In genomic region chr2:227163445-227163997, GRCh38 we compare ENCODE assay signal across 9 cellular contexts. TPM values are rescaled to one million over a fixed set of nuclear protein-coding genes. Genes with fewer than 3 reads are reported as not detected.
DNase-seq lines count a peak whose midpoint lies in the region; ATAC-seq, FAIRE-seq and TF ChIP-seq lines count a peak whose summit lies in the region.
"Had no signal": no experiment of that assay in that cellular context is flagged by ENCODE, and none has a peak within 500 bp of the region (broad histone marks: within the 10 kb centered on the region; RNA-seq: fewer than 3 reads in every experiment).

No MANE protein-coding gene starts in this region.

- H3K9ac ChIP-seq in astrocyte (ENCODE audit: low read length): no peak overlapping the region

- ATAC-seq in GM19351 (IDR thresholded peaks at IDR 0.05; ENCODE audit: unreplicated experiment): peak; percentile 73
- peak; percentile 76 for ATAC-seq in HG03196 (IDR thresholded peaks at IDR 0.05; ENCODE audit: unreplicated experiment)

- peaks cover 2% of the 10 kb centered on the region for H3K4me1 Mint-ChIP-seq in astrocyte (ENCODE audit: low read depth, unreplicated experiment)
- peaks cover 3% of the 10 kb centered on the region for H3K4me1 Mint-ChIP-seq in type B pancreatic cell (ENCODE audit: unreplicated experiment)

- H3K36me3 ChIP-seq in astrocyte (ENCODE audit: insufficient read depth, low read length): no peaks in the 10 kb centered on the region

- no peak for FAIRE-seq in astrocyte (lab: Jason Lieb, UNC)

- peak overlapping the region; percentile 77 for H3K4me3 Mint-ChIP-seq in astrocyte (ENCODE audit: unreplicated experiment)
- peak overlapping the region; percentile 82 for H3K4me3 Mint-ChIP-seq in type B pancreatic cell

- peaks cover 11% of the 10 kb centered on the region for H3K9me3 Mint-ChIP-seq in astrocyte (ENCODE audit: unreplicated experiment)
- peaks cover 4% of the 10 kb centered on the region for H3K9me3 Mint-ChIP-seq in type B pancreatic cell

- H3K27me3 ChIP-seq in astrocyte (ENCODE audit: insufficient read depth, low read length): peaks cover 17% of the 10 kb centered on the region

- no peaks in the 10 kb centered on the region for H4K20me1 ChIP-seq in astrocyte (ENCODE audit: insufficient read depth, low read length)

- H3K36me3 Mint-ChIP-seq in astrocyte (ENCODE audit: low read depth, unreplicated experiment) (peaks cover 2% of the 10 kb centered on the region), type B pancreatic cell (no peaks in the 10 kb centered on the region)

- H3K4me1 ChIP-seq in astrocyte (ENCODE audit: insufficient read depth, low read length): peaks cover 5% of the 10 kb centered on the region

- H3K4me3 ChIP-seq in astrocyte (ENCODE audit: insufficient read depth, low read depth, low read length): peak overlapping the region; percentile 53

- H2AFZ ChIP-seq in astrocyte (ENCODE audit: low read depth, low read length): peak overlapping the region; percentile 67

- H3K27ac ChIP-seq in astrocyte (ENCODE audit: low read depth, low read length): no peak overlapping the region

- no peaks in the 10 kb centered on the region for H3K9me3 ChIP-seq in astrocyte (ENCODE audit: insufficient read depth, low read depth, low read length)

- H3K27ac Mint-ChIP-seq in astrocyte (ENCODE audit: unreplicated experiment): no peak overlapping the region
- no peak overlapping the region for H3K27ac Mint-ChIP-seq in type B pancreatic cell

- H3K27me3 Mint-ChIP-seq in astrocyte (ENCODE audit: low read depth, unreplicated experiment) (peaks cover 63% of the 10 kb centered on the region), type B pancreatic cell (peaks cover 91% of the 10 kb centered on the region)

- H3K79me2 ChIP-seq in astrocyte (ENCODE audit: insufficient read depth, low read length): no peaks in the 10 kb centered on the region

- peak overlapping the region; percentile 86 for H3K4me2 ChIP-seq in astrocyte (ENCODE audit: low read length)

- DNase-seq in D341Med (ENCODE audit: low spot score) (peak; percentile 14), astrocyte (ENCODE audit: low read depth) (no peak), kidney tubule cell (ENCODE audit: low spot score) (peak; percentile 60), type B pancreatic cell (ENCODE audit: extremely low spot score, unreplicated experiment) (no peak), DMS79 (lab: John Stamatoyannopoulos, UW) (no peak), DMS153 treated with DMSO at 0.1 percent for 48 hours (lab: John Stamatoyannopoulos, UW; ENCODE audit: unreplicated experiment) (no peak)

- no peak for TF ChIP-seq CTCF in astrocyte (IDR thresholded peaks at IDR 0.05; ENCODE audit: insufficient read depth, low read depth, low read length)
- TF ChIP-seq CTCF in type B pancreatic cell (conservative IDR thresholded peaks at IDR 0.05): no peak

RNA-seq across cellular contexts. Expression of gene COL4A4, which starts 0.5 kb away (rescaled TPM):
- total RNA-seq in astrocyte: 0.36 and 0.62 TPM in 2 replicates
- total RNA-seq in type B pancreatic cell (ENCODE audit: low replicate concordance): 1.1 and 1.9 TPM in 2 replicates

RNA-seq across cellular contexts. Expression of gene COL4A3, which starts 0.9 kb away (rescaled TPM):
- total RNA-seq in astrocyte: 0.02 TPM in 1 of 2 replicates, not detected in the other
- total RNA-seq in type B pancreatic cell (ENCODE audit: low replicate concordance): 0.19 and 0.48 TPM in 2 replicates
- total RNA-seq: T-helper 2 cell treated with Interferon-gamma antibody and Interleukin-4, amounts not matched to agents 100 ng/mL and 5 ng/mL, for 36 hours had no signal

Comparison
In these comparisons a context has a peak if more than half of its experiments do, and no peak if none do; other contexts are left out.
1. DNase-seq: peak in D341Med (single experiment) and kidney tubule cell (single experiment); none in astrocyte (single experiment), type B pancreatic cell (single experiment), DMS79 (single experiment) and DMS153 treated with DMSO at 0.1 percent for 48 hours (single experiment).